Comparison of ENCODE assay signal across 2 cellular contexts in the genomic region with DNA sequence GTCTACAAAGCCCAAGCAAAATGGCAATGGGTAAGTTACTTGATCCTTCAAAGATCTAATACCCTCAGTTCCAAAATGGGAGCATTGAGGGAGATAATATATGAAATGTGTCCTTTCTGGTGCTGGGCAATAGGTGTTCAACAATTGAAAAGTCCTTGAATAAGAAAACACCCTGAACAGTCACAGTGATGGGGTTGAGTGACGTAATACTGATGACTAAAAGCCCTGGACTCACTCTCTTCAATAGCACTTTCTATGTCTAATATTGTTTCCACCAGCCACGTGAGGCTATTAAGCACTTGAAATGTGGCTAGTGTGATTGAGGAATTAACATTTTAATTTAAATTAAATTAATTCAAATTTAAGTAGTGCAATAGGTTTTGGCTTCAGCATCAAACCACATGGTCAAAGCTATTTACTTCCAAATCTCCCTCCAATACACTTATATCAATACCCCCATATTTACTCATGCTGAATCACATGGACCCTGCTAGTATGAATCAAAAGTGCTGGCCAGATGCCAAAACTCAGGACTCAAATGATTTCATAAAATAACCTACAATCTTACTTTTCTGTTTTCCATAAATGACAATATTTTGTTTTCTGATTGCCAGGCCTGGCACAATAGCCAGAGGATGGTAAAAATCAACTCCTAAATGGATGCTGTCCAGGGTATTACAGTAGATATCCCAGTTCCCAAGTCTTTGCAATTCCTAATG.
TF ChIP-seq lines count a peak whose summit lies in the region.

No MANE protein-coding gene starts in this region.

TF ChIP-seq in K562, 482 proteins besides CTCF, POLR2A, EP300 and RAD21 (continued from another document):
- TF ChIP-seq, protein P1, sequence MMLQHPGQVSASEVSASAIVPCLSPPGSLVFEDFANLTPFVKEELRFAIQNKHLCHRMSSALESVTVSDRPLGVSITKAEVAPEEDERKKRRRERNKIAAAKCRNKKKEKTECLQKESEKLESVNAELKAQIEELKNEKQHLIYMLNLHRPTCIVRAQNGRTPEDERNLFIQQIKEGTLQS (IDR thresholded peaks at IDR 0.05), result peak; percentile 51
- TF ChIP-seq, protein P1 (CRISPR knock-in tag; conservative IDR thresholded peaks at IDR 0.05), result no peak
- TF ChIP-seq ZNF217 (CRISPR knock-in tag; IDR thresholded peaks at IDR 0.05), result no peak
- peak; percentile 74 for TF ChIP-seq NFIC (IDR thresholded peaks at IDR 0.05)
- peak; percentile 61 for TF ChIP-seq NFIX (CRISPR knock-in tag; IDR thresholded peaks at IDR 0.05; ENCODE audit: low read depth)

TF ChIP-seq in HepG2, 621 proteins besides CTCF, POLR2A, EP300 and RAD21 (continued from another document):
- TF ChIP-seq, protein P2, sequence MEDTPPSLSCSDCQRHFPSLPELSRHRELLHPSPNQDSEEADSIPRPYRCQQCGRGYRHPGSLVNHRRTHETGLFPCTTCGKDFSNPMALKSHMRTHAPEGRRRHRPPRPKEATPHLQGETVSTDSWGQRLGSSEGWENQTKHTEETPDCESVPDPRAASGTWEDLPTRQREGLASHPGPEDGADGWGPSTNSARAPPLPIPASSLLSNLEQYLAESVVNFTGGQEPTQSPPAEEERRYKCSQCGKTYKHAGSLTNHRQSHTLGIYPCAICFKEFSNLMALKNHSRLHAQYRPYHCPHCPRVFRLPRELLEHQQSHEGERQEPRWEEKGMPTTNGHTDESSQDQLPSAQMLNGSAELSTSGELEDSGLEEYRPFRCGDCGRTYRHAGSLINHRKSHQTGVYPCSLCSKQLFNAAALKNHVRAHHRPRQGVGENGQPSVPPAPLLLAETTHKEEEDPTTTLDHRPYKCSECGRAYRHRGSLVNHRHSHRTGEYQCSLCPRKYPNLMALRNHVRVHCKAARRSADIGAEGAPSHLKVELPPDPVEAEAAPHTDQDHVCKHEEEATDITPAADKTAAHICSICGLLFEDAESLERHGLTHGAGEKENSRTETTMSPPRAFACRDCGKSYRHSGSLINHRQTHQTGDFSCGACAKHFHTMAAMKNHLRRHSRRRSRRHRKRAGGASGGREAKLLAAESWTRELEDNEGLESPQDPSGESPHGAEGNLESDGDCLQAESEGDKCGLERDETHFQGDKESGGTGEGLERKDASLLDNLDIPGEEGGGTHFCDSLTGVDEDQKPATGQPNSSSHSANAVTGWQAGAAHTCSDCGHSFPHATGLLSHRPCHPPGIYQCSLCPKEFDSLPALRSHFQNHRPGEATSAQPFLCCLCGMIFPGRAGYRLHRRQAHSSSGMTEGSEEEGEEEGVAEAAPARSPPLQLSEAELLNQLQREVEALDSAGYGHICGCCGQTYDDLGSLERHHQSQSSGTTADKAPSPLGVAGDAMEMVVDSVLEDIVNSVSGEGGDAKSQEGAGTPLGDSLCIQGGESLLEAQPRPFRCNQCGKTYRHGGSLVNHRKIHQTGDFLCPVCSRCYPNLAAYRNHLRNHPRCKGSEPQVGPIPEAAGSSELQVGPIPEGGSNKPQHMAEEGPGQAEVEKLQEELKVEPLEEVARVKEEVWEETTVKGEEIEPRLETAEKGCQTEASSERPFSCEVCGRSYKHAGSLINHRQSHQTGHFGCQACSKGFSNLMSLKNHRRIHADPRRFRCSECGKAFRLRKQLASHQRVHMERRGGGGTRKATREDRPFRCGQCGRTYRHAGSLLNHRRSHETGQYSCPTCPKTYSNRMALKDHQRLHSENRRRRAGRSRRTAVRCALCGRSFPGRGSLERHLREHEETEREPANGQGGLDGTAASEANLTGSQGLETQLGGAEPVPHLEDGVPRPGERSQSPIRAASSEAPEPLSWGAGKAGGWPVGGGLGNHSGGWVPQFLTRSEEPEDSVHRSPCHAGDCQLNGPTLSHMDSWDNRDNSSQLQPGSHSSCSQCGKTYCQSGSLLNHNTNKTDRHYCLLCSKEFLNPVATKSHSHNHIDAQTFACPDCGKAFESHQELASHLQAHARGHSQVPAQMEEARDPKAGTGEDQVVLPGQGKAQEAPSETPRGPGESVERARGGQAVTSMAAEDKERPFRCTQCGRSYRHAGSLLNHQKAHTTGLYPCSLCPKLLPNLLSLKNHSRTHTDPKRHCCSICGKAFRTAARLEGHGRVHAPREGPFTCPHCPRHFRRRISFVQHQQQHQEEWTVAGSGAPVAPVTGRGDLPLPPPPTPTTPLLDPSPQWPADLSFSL (CRISPR knock-in tag; IDR thresholded peaks at IDR 0.05), result no peak
- TF ChIP-seq PRPF4 (IDR thresholded peaks at IDR 0.05; ENCODE audit: low read depth, low read length, poor library complexity, severe bottlenecking) (no peak), PCBP2 (optimal IDR thresholded peaks at IDR 0.05; ENCODE audit: low read depth, low read length, poor library complexity, severe bottlenecking) (no peak), ZNF501 (CRISPR knock-in tag; IDR thresholded peaks at IDR 0.05) (no peak), ETV5 (CRISPR knock-in tag; IDR thresholded peaks at IDR 0.05; ENCODE audit: borderline replicate concordance) (no peak), SAFB2 (CRISPR knock-in tag; IDR thresholded peaks at IDR 0.05; ENCODE audit: borderline replicate concordance, low read depth) (no peak), ZNF891 (CRISPR knock-in tag; IDR thresholded peaks at IDR 0.05) (no peak), ZFX (CRISPR knock-in tag; IDR thresholded peaks at IDR 0.05; ENCODE audit: low read depth) (no peak), CREB1 (IDR thresholded peaks at IDR 0.05) (peak; percentile 85), CREB1 (CRISPR knock-in tag; IDR thresholded peaks at IDR 0.05) (no peak), ZFP36L2 (CRISPR knock-in tag; IDR thresholded peaks at IDR 0.05) (no peak), ZNF782 (CRISPR knock-in tag; IDR thresholded peaks at IDR 0.05; ENCODE audit: borderline replicate concordance) (no peak)
- TF ChIP-seq, protein P3, sequence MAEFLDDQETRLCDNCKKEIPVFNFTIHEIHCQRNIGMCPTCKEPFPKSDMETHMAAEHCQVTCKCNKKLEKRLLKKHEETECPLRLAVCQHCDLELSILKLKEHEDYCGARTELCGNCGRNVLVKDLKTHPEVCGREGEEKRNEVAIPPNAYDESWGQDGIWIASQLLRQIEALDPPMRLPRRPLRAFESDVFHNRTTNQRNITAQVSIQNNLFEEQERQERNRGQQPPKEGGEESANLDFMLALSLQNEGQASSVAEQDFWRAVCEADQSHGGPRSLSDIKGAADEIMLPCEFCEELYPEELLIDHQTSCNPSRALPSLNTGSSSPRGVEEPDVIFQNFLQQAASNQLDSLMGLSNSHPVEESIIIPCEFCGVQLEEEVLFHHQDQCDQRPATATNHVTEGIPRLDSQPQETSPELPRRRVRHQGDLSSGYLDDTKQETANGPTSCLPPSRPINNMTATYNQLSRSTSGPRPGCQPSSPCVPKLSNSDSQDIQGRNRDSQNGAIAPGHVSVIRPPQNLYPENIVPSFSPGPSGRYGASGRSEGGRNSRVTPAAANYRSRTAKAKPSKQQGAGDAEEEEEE (CRISPR knock-in tag; IDR thresholded peaks at IDR 0.05; ENCODE audit: borderline replicate concordance), result no peak
